9 cellular contexts compared by ENCODE assay signal in genomic region chr4:80197601-80198444, GRCh38. TPM values are rescaled to one million over a fixed set of nuclear protein-coding genes. Genes with fewer than 3 reads are reported as not detected.
DNase-seq lines count a peak whose midpoint lies in the region; ATAC-seq lines count a peak whose summit lies in the region.
"Had no signal": no experiment of that assay in that cellular context is flagged by ENCODE, and none has a peak within 500 bp of the region (broad histone marks: within the 10 kb centered on the region; RNA-seq: fewer than 3 reads in every experiment).

No MANE protein-coding gene starts in this region.

- peaks cover 100% of the 10 kb centered on the region for H3K27me3 ChIP-seq in ectodermal cell (ENCODE audit: control insufficient read depth, insufficient read depth, low read length, poor library complexity, severe bottlenecking)
- H3K27me3 ChIP-seq in neuronal stem cell (ENCODE audit: control insufficient read depth in 3 of 3, insufficient read depth in 3 of 3, low read depth in 1 of 3, low read length in 3 of 3), result peaks cover 17 to 92% (median 78%) of the 10 kb centered on the region in 3 experiments

- H3K18ac ChIP-seq in neuronal stem cell (ENCODE audit: low read length), result peak overlapping the region; percentile 67

- H2AK5ac ChIP-seq in neuronal stem cell (ENCODE audit: low read depth, low read length), result no peak overlapping the region

- peak overlapping the region; percentile 71 for H3K4me2 ChIP-seq in neuronal stem cell (ENCODE audit: insufficient read depth, low read length, poor library complexity, severe bottlenecking)
- H3K4me2 ChIP-seq: KMS-11 had no signal

- peak overlapping the region; percentile 19 for H3K4me3 ChIP-seq in ectodermal cell (ENCODE audit: insufficient read depth, low read depth, low read length)
- H3K4me3 ChIP-seq in neuronal stem cell (ENCODE audit: low read length in 2 of 2), result peak overlapping the region; percentile 37 to 48

- H3K4me1 ChIP-seq in ectodermal cell (ENCODE audit: control insufficient read depth, insufficient read depth, low read length), result peaks cover 44% of the 10 kb centered on the region
- peaks cover 9 to 12% of the 10 kb centered on the region in 2 donors for H3K4me1 ChIP-seq in neuronal stem cell (ENCODE audit: control insufficient read depth in 2 of 2, insufficient read depth in 1 of 2, low read depth in 1 of 2, low read length in 2 of 2)

- H3K79me1 ChIP-seq in neuronal stem cell (ENCODE audit: low read depth, low read length), result no peaks in the 10 kb centered on the region

- H2BK120ac ChIP-seq in neuronal stem cell (ENCODE audit: low read depth, low read length), result no peak overlapping the region

- H4K91ac ChIP-seq in neuronal stem cell (ENCODE audit: low read depth, low read length, poor library complexity), result no peak overlapping the region

- no peak overlapping the region for H2BK15ac ChIP-seq in neuronal stem cell (ENCODE audit: low read length)

- ATAC-seq in HG02678 (IDR thresholded peaks at IDR 0.05; ENCODE audit: unreplicated experiment), result no peak
- ATAC-seq in GM19452 (IDR thresholded peaks at IDR 0.05; ENCODE audit: unreplicated experiment), result no peak

- no peak overlapping the region for H3K27ac ChIP-seq in ectodermal cell (ENCODE audit: insufficient read depth, low read depth, low read length, poor library complexity, severe bottlenecking)
- no peak overlapping the region for H3K27ac ChIP-seq in neuronal stem cell (replicated peaks; ENCODE audit: low read length)
- H3K27ac ChIP-seq: KMS-11 had no signal

- H3K23ac ChIP-seq in neuronal stem cell (ENCODE audit: low read depth, low read length, poor library complexity), result no peak overlapping the region

- no peak overlapping the region for H4K8ac ChIP-seq in neuronal stem cell (ENCODE audit: low read depth, low read length)

- H2BK12ac ChIP-seq in neuronal stem cell (ENCODE audit: low read length), result no peak overlapping the region

- DNase-seq in D341Med (ENCODE audit: low spot score) (peak; percentile 59), NCI-H2227 (lab: John Stamatoyannopoulos, UW; ENCODE audit: unreplicated experiment) (peak; percentile 31), neuronal stem cell (ENCODE audit: low spot score) (no peak), NCI-H187 treated with DMSO at 0.1 percent for 48 hours (lab: John Stamatoyannopoulos, UW) (no peak)
- no peak for DNase-seq in activated CD4-positive, CD25-positive, alpha-beta regulatory T cell (lab: John Stamatoyannopoulos, UW)

- peak overlapping the region; percentile 99 for H2AFZ ChIP-seq in neuronal stem cell (ENCODE audit: low read length)

- no peaks in the 10 kb centered on the region for H3K9me3 ChIP-seq in ectodermal cell (ENCODE audit: control insufficient read depth, low read length)
- H3K9me3 ChIP-seq in neuronal stem cell (replicated peaks in 1 of 2; ENCODE audit: control insufficient read depth in 2 of 2, insufficient read depth in 1 of 2, low read depth in 1 of 2, low read length in 2 of 2), result peaks cover 0 to 5% of the 10 kb centered on the region in 2 donors

- 0% methylated on average over 45 of the region's 45 CpGs for WGBS in ectodermal cell, 2 experiments
- 100% methylated on average over 2 of the region's 45 CpGs for WGBS in neuronal stem cell (ENCODE audit: extremely low coverage in 2 of 2, insufficient read length in 2 of 2, insufficient replicate concordance in 1 of 2), 2 donors

- no peak overlapping the region for H3K4ac ChIP-seq in neuronal stem cell (ENCODE audit: low read length)

- H3K9ac ChIP-seq in neuronal stem cell (ENCODE audit: low read depth, low read length, poor library complexity), result no peak overlapping the region
- H3K9ac ChIP-seq: KMS-11 had no signal

- H3K36me3 ChIP-seq in ectodermal cell (ENCODE audit: control insufficient read depth, insufficient read depth, low read length) (no peaks in the 10 kb centered on the region), neuronal stem cell (replicated peaks in 1 of 2; ENCODE audit: control insufficient read depth in 2 of 2, insufficient read depth in 2 of 2, low read length in 2 of 2) (no peaks in the 10 kb centered on the region)

- H3K14ac ChIP-seq in neuronal stem cell (ENCODE audit: low read length), result no peak overlapping the region

- no peak overlapping the region for H2BK5ac ChIP-seq in neuronal stem cell (ENCODE audit: low read length)

RNA-seq across cellular contexts. Expression of gene PRDM8, which starts 0.5 kb away (rescaled TPM):
- 0.70 TPM for polyA plus RNA-seq in ectodermal cell (2013, experiment 1 of 4)
- polyA plus RNA-seq in ectodermal cell (2013, experiment 2 of 4), result 0.64 TPM
- 0.53 TPM for polyA plus RNA-seq in ectodermal cell (2013, experiment 3 of 4)
- polyA plus RNA-seq in ectodermal cell (2013, experiment 4 of 4), result 0.69 TPM
- polyA plus RNA-seq in neuronal stem cell (2013, experiment 1 of 2), result 0.08 TPM
- 0.07 TPM for polyA plus RNA-seq in neuronal stem cell (2013, experiment 2 of 2)

Comparison
In these comparisons a context has a peak if more than half of its experiments do, and no peak if none do; other contexts are left out.
1. DNase-seq: peak in D341Med (single experiment) and NCI-H2227 (single experiment); none in neuronal stem cell (single experiment), activated CD4-positive, CD25-positive, alpha-beta regulatory T cell (0 of 4) and NCI-H187 treated with DMSO at 0.1 percent for 48 hours (single experiment).